21 cellular contexts compared by ENCODE assay signal in the genomic region with DNA sequence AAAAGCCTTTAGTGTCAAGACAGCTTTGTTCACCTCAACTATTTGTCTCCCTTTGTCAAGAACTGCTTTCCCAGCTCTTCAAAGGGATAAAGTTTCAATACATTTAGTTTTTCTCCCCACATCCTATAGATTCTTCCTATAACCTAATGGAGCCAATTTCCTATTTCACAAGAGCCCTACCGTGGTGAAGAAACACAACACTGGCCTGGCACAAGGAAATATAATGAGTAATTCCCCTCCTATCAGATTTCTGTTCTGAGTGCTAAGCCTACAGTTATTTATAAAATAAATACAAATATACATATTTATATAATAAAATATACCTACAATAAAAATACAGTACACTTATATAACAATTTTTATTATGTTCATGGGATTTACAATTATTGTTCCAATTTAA.
"Had no signal": no experiment of that assay in that cellular context is flagged by ENCODE, and none has a peak within 500 bp of the region (broad histone marks: within the 10 kb centered on the region; RNA-seq: fewer than 3 reads in every experiment).

No MANE protein-coding gene starts in this region.

- H3K36me3 ChIP-seq: gastrocnemius medialis, left ventricle myocardium inferior, lower lobe of right lung, right atrium auricular region, sigmoid colon, stomach, thoracic aorta, transverse colon had no signal

- H3K27me3 Mint-ChIP-seq: memory B cell had no signal

- H3K4me3 ChIP-seq: dorsolateral prefrontal cortex, gastrocnemius medialis, left ventricle myocardium inferior, lower lobe of right lung, right atrium auricular region, sigmoid colon, skin epidermis, stomach, thoracic aorta, transverse colon had no signal

- H3K4me1 ChIP-seq: left ventricle myocardium inferior, lower lobe of right lung, right atrium auricular region, stomach had no signal

- H3K27me3 ChIP-seq: dorsolateral prefrontal cortex, gastrocnemius medialis, neutrophil, right atrium auricular region, sigmoid colon, stomach, transverse colon had no signal

- H3K9me3 ChIP-seq: gastrocnemius medialis, left ventricle myocardium inferior, lower lobe of right lung, neutrophil, right atrium auricular region, sigmoid colon, stomach, thoracic aorta, transverse colon had no signal

- H3K27ac Mint-ChIP-seq: memory B cell, mesothelial cell of epicardium, nephron had no signal

- H3K27ac ChIP-seq: dorsolateral prefrontal cortex, gastrocnemius medialis, left ventricle myocardium inferior, lower lobe of right lung, neutrophil, right atrium auricular region, sigmoid colon, skin epidermis, stomach, thoracic aorta, transverse colon had no signal

- H3K4me3 Mint-ChIP-seq: memory B cell, mesothelial cell of epicardium, nephron had no signal

- H3K9me3 Mint-ChIP-seq: memory B cell, mesothelial cell of epicardium, nephron had no signal

- DNase-seq: cortex of kidney; dorsolateral prefrontal cortex; effector CD8-positive, alpha-beta T cell; gastrocnemius medialis; left ventricle myocardium inferior; lower lobe of right lung; posterior cingulate gyrus; sigmoid colon; stimulated activated CD4-positive, alpha-beta T cell treated with anti-CD3 and anti-CD28 coated beads, Interleukin-2, amount 100 ng/mL, for 24 hours; stimulated activated naive CD4-positive, alpha-beta T cell; stomach; substantia nigra; transverse colon had no signal

- ATAC-seq: esophagus mucosa, lower lobe of right lung had no signal

- H3K36me3 Mint-ChIP-seq: mesothelial cell of epicardium had no signal
